ENCODE assay signal across 9 cellular contexts in genomic region chr20:47304287-47304686, GRCh38. TPM values are rescaled to one million over a fixed set of nuclear protein-coding genes. Genes with fewer than 3 reads are reported as not detected.
DNase-seq lines count a peak whose midpoint lies in the region; ATAC-seq and TF ChIP-seq lines count a peak whose summit lies in the region.
"Had no signal": no experiment of that assay in that cellular context is flagged by ENCODE, and none has a peak within 500 bp of the region (broad histone marks: within the 10 kb centered on the region; RNA-seq: fewer than 3 reads in every experiment).

No MANE protein-coding gene starts in this region.

- no peak overlapping the region for H3K4me3 Mint-ChIP-seq in CD4-positive, alpha-beta T cell
- no peak overlapping the region for H3K4me3 Mint-ChIP-seq in nephron

- H3K27ac ChIP-seq in CD4-positive, alpha-beta T cell (ENCODE audit: low read depth, low read length), result no peak overlapping the region
- no peak overlapping the region for H3K27ac ChIP-seq in SJCRH30

- H3K4me3 ChIP-seq in SJCRH30, result no peak overlapping the region
- H3K4me3 ChIP-seq: coronary artery had no signal

- no peaks in the 10 kb centered on the region for H3K27me3 ChIP-seq in CD4-positive, alpha-beta T cell (ENCODE audit: control insufficient read depth, insufficient read depth, low read length)
- no peaks in the 10 kb centered on the region for H3K27me3 ChIP-seq in SJCRH30

- intact Hi-C loops in CD4-positive, alpha-beta T cell (cut with DNase I, micrococcal nuclease), result no loop called here

- TF ChIP-seq CTCF in CD4-positive, alpha-beta T cell (IDR thresholded peaks at IDR 0.05), result no peak
- peak in 2 of 3 experiments; percentile 12 to 15 for TF ChIP-seq CTCF in nephron (IDR thresholded peaks at IDR 0.05; ENCODE audit: unreplicated experiment in 3 of 3)

- POLR2A ChIA-PET in CD4-positive, alpha-beta T cell (lab: Charles Lee), result no interaction called here

- H3K4me1 ChIP-seq in SJCRH30, result peaks cover 8% of the 10 kb centered on the region

- no peaks in the 10 kb centered on the region for H3K9me3 Mint-ChIP-seq in CD4-positive, alpha-beta T cell
- no peaks in the 10 kb centered on the region for H3K9me3 Mint-ChIP-seq in nephron

- no peaks in the 10 kb centered on the region for H3K27me3 Mint-ChIP-seq in CD4-positive, alpha-beta T cell
- H3K27me3 Mint-ChIP-seq in nephron (ENCODE audit: low read depth), result no peaks in the 10 kb centered on the region

- peaks cover 79% of the 10 kb centered on the region for H3K36me3 ChIP-seq in SJCRH30

- DNase-seq in CD4-positive, alpha-beta T cell, result no peak
- peak; percentile 86 for DNase-seq in NCI-H2029 (lab: John Stamatoyannopoulos, UW)
- no peak for DNase-seq in SJCRH30
- no peak for DNase-seq in central memory CD4-positive, alpha-beta T cell

- H3K9me3 ChIP-seq in CD4-positive, alpha-beta T cell (ENCODE audit: control insufficient read depth, low read length), result no peaks in the 10 kb centered on the region
- H3K9me3 ChIP-seq in SJCRH30 (replicated peaks), result no peaks in the 10 kb centered on the region

- ATAC-seq in CD4-positive, alpha-beta T cell (ENCODE audit: poor library complexity), result no peak
- ATAC-seq in esophagus mucosa (peak; percentile 23), HG03460 (IDR thresholded peaks at IDR 0.05; ENCODE audit: unreplicated experiment) (no peak), GM21723 (IDR thresholded peaks at IDR 0.05; ENCODE audit: unreplicated experiment) (no peak)

- peaks cover 74% of the 10 kb centered on the region for H3K36me3 Mint-ChIP-seq in CD4-positive, alpha-beta T cell (ENCODE audit: low read depth)
- H3K36me3 Mint-ChIP-seq in nephron (ENCODE audit: low read depth), result peaks cover 51% of the 10 kb centered on the region

- peaks cover 39% of the 10 kb centered on the region for H3K4me1 Mint-ChIP-seq in CD4-positive, alpha-beta T cell (ENCODE audit: low read depth)
- peaks cover 12% of the 10 kb centered on the region for H3K4me1 Mint-ChIP-seq in nephron

- CTCF ChIA-PET in CD4-positive, alpha-beta T cell (lab: Charles Lee), result interaction anchor here (0.6 to 1.1 kb wide), 2 partner anchors 30 to 80 kb away, joined by 4 read pairs; no protein-coding TSS in a partner anchor

- H3K27ac Mint-ChIP-seq in CD4-positive, alpha-beta T cell, result peak overlapping the region; percentile 66
- H3K27ac Mint-ChIP-seq in nephron, result peak overlapping the region; percentile 38 to 77 (median 54)

RNA-seq across cellular contexts. Expression of gene ZMYND8, which starts 52.2 kb away (rescaled TPM):
- total RNA-seq in CD4-positive, alpha-beta T cell, result 10 to 100 TPM; 33.0 to 34.3 TPM
- 27.4 TPM for total RNA-seq in esophagus mucosa
- 45.4 and 45.8 TPM in 2 replicates for total RNA-seq in SJCRH30 (2014; rRNA removed; shearing (Covaris generic))
